In the genomic region with DNA sequence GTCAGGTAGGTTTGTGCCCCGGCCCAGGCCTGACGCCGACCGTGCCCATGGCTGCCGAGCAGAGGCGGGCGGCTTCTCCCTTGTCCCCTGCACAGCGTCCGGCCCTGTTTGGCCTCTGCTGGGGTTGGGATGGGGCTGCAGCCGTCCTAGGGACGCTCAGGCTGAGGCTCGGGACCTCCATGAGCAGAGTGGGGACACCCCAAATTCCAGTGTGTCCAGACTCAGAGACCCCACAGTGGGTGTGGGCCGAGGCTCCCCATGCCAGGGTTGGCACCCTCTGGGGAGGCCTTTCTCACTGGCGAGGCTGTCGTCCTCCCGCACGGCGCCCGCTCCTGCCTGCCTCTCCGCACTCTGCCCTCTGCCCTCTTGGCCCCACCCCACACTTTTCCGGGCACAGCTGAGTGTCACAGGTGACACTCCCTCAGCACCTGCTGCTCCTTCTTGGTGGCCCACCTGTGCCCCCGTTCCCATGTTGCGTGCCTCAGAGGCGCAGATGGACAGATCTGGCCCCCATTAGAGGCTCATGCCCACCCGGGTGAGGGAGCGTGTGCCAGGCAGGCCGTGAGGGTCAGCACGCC, we compare ENCODE assay signal across 18 cellular contexts. TPM values are rescaled to one million over a fixed set of nuclear protein-coding genes. Genes with fewer than 3 reads are reported as not detected.
DNase-seq lines count a peak whose midpoint lies in the region; ATAC-seq, FAIRE-seq and TF ChIP-seq lines count a peak whose summit lies in the region.
"Had no signal": no experiment of that assay in that cellular context is flagged by ENCODE, and none has a peak within 500 bp of the region (broad histone marks: within the 10 kb centered on the region; RNA-seq: fewer than 3 reads in every experiment).

No MANE protein-coding gene starts in this region.

- peak overlapping the region; percentile 48 for H3K18ac ChIP-seq in neuronal stem cell (ENCODE audit: low read length)

- H2BK120ac ChIP-seq in neuronal stem cell (ENCODE audit: low read depth, low read length) = no peak overlapping the region

- peaks cover 7% of the 10 kb centered on the region for H3K79me1 ChIP-seq in neuronal stem cell (ENCODE audit: low read depth, low read length)

- H3K4me2 ChIP-seq in BLaER1 (peak overlapping the region; percentile 95), endothelial cell of umbilical vein (ENCODE audit: insufficient read depth, low read length) (peak overlapping the region; percentile 65), neuronal stem cell (ENCODE audit: insufficient read depth, low read length, poor library complexity, severe bottlenecking) (no peak overlapping the region)

- H3K9ac ChIP-seq in BLaER1 = peak overlapping the region; percentile 80
- H3K9ac ChIP-seq in endothelial cell of umbilical vein (replicated peaks; ENCODE audit: extremely low read depth, insufficient read depth, low read length) = peak overlapping the region; percentile 91
- no peak overlapping the region for H3K9ac ChIP-seq in neuronal stem cell (ENCODE audit: low read depth, low read length, poor library complexity)

- peak overlapping the region; percentile 82 for H4K8ac ChIP-seq in neuronal stem cell (ENCODE audit: low read depth, low read length)

- H3K14ac ChIP-seq in neuronal stem cell (ENCODE audit: low read length) = no peak overlapping the region

- no peak for TF ChIP-seq CTCF in RWPE1 (conservative IDR thresholded peaks at IDR 0.05; ENCODE audit: low read depth)
- TF ChIP-seq CTCF in endothelial cell of umbilical vein (IDR thresholded peaks at IDR 0.05; ENCODE audit: extremely low read depth in 1 of 2, insufficient read depth in 1 of 2, low read depth in 1 of 2, low read length in 2 of 2) = no peak

- H3K9me1 ChIP-seq in endothelial cell of umbilical vein (replicated peaks; ENCODE audit: control insufficient read depth, extremely low read depth, insufficient read depth, low read length) = no peaks in the 10 kb centered on the region

- H3K27ac ChIP-seq in BLaER1 = peak overlapping the region; percentile 92
- peak overlapping the region; percentile 67 for H3K27ac ChIP-seq in RWPE1
- peak overlapping the region; percentile 99 for H3K27ac ChIP-seq in endothelial cell of umbilical vein (ENCODE audit: insufficient read depth, low read depth, low read length)
- H3K27ac ChIP-seq in neuronal stem cell (replicated peaks; ENCODE audit: low read length) = no peak overlapping the region
- H3K27ac ChIP-seq: C4-2B had no signal

- no peak overlapping the region for H3K4me3 ChIP-seq in BLaER1
- peak overlapping the region; percentile 40 to 71 (median 57) for H3K4me3 ChIP-seq in endothelial cell of umbilical vein (replicated peaks in 1 of 3; ENCODE audit: insufficient read depth in 1 of 3, low read depth in 1 of 3, low read length in 3 of 3)
- peak overlapping the region in 1 of 2 donors; percentile 35 for H3K4me3 ChIP-seq in neuronal stem cell (ENCODE audit: low read length in 2 of 2)

- H4K91ac ChIP-seq in neuronal stem cell (ENCODE audit: low read depth, low read length, poor library complexity) = no peak overlapping the region

- intact Hi-C loops in endothelial cell of umbilical vein (cut with micrococcal nuclease) = loop anchor here (2.0 kb wide), 2 partner anchors 51 to 79 kb away; partner anchors contain the start of genes E4F1 and ECI1

- POLR2A ChIA-PET in RWPE1 (lab: Yijun Ruan, JAX; ENCODE audit: low non-redundant PET) = no interaction called here
- POLR2A ChIA-PET in endothelial cell of umbilical vein (lab: Charles Lee) = interaction anchor here (0.7 kb wide), 1 partner anchor 17 kb away, joined by 4 read pairs; the partner anchor contains the start of gene TRAF7

- H4K20me1 ChIP-seq in BLaER1 (peaks cover 45% of the 10 kb centered on the region), endothelial cell of umbilical vein (replicated peaks; ENCODE audit: control insufficient read depth, extremely low read depth, insufficient read depth, low read length) (no peaks in the 10 kb centered on the region)

- no peak for FAIRE-seq in endothelial cell of umbilical vein (lab: Jason Lieb, UNC)
- FAIRE-seq: GM12892, GM19239 had no signal

- H3K9me3 ChIP-seq in BLaER1 = no peaks in the 10 kb centered on the region
- H3K9me3 ChIP-seq in endothelial cell of umbilical vein (replicated peaks; ENCODE audit: control insufficient read depth, insufficient read depth, low read length) = no peaks in the 10 kb centered on the region
- no peaks in the 10 kb centered on the region for H3K9me3 ChIP-seq in neuronal stem cell (replicated peaks in 1 of 2; ENCODE audit: control insufficient read depth in 2 of 2, insufficient read depth in 1 of 2, low read depth in 1 of 2, low read length in 2 of 2)

- no peak for TF ChIP-seq POLR2A in endothelial cell of umbilical vein (IDR thresholded peaks at IDR 0.05; ENCODE audit: low read depth, low read length)

- H3K27me3 ChIP-seq in BLaER1 (no peaks in the 10 kb centered on the region), endothelial cell of umbilical vein (ENCODE audit: control insufficient read depth in 2 of 2, insufficient read depth in 2 of 2, low read length in 2 of 2) (no peaks in the 10 kb centered on the region), neuronal stem cell (ENCODE audit: control insufficient read depth in 3 of 3, insufficient read depth in 3 of 3, low read depth in 1 of 3, low read length in 3 of 3) (no peaks in the 10 kb centered on the region)

- ATAC-seq in HG03565 (IDR thresholded peaks at IDR 0.05; ENCODE audit: unreplicated experiment) (no peak), HG03175 (IDR thresholded peaks at IDR 0.05; ENCODE audit: unreplicated experiment) (no peak)

- H3K4ac ChIP-seq in neuronal stem cell (ENCODE audit: low read length) = no peak overlapping the region

- dilution Hi-C loops in endothelial cell of umbilical vein (cut with MboI; ENCODE audit: extremely low pct_ligation_motif_present, low sequenced_read_pairs) = loop anchor here (25.0 kb wide), 1 partner anchor 134 kb away; the partner anchor contains the start of genes NHERF2, NTHL1 and TSC2

- H3K23ac ChIP-seq in neuronal stem cell (ENCODE audit: low read depth, low read length, poor library complexity) = no peak overlapping the region

- H2BK12ac ChIP-seq in neuronal stem cell (ENCODE audit: low read length) = no peak overlapping the region

- peaks cover 46% of the 10 kb centered on the region for H3K79me2 ChIP-seq in endothelial cell of umbilical vein (ENCODE audit: control insufficient read depth, insufficient read depth, low read length)

- no peak overlapping the region for H2AK5ac ChIP-seq in neuronal stem cell (ENCODE audit: low read depth, low read length)

- WGBS in neuronal stem cell (ENCODE audit: extremely low coverage in 2 of 2, insufficient read length in 2 of 2, insufficient replicate concordance in 1 of 2), 2 donors = no CpG with 5 or more reads among the region's 28 CpGs

- H2AFZ ChIP-seq in endothelial cell of umbilical vein (ENCODE audit: low read depth, low read length) (no peak overlapping the region), neuronal stem cell (ENCODE audit: low read length) (no peak overlapping the region)

- BruUV-seq in endothelial cell of umbilical vein (replicated peaks; lab: Mats Ljungman, UMichigan) = no TSS peak

- DNase-seq in RWPE1 (ENCODE audit: low spot score) (no peak), endothelial cell of umbilical vein (ENCODE audit: low read depth, low spot score) (no peak), neuronal stem cell (ENCODE audit: low spot score) (no peak), AG08396 (ENCODE audit: low spot score) (no peak), anterior cingulate cortex (lab: John Stamatoyannopoulos, UW) (no peak)
- DNase-seq: 8988T; CD4-positive, alpha-beta memory T cell; DMS153; DND-41; GDM1; HCEC 1CT; IMR-90 had no signal

- H2BK15ac ChIP-seq in neuronal stem cell (ENCODE audit: low read length) = no peak overlapping the region

- no peak overlapping the region for H2BK5ac ChIP-seq in neuronal stem cell (ENCODE audit: low read length)

- peaks cover 50% of the 10 kb centered on the region for H3K4me1 ChIP-seq in BLaER1
- peaks cover 24% of the 10 kb centered on the region for H3K4me1 ChIP-seq in endothelial cell of umbilical vein (ENCODE audit: control insufficient read depth, extremely low read depth, insufficient read depth, low read length)
- H3K4me1 ChIP-seq in neuronal stem cell (ENCODE audit: control insufficient read depth in 2 of 2, insufficient read depth in 1 of 2, low read depth in 1 of 2, low read length in 2 of 2) = no peaks in the 10 kb centered on the region

- CTCF ChIA-PET in RWPE1 (lab: Yijun Ruan, JAX) (interaction anchor here (0.6 kb wide), 1 partner anchor 8 kb away, joined by 4 read pairs; no protein-coding TSS in a partner anchor), endothelial cell of umbilical vein (lab: Charles Lee) (interaction anchor here (1.0 kb wide), 1 partner anchor 16 kb away, joined by 3 read pairs; the partner anchor contains the start of gene TRAF7)

- H3K36me3 ChIP-seq in BLaER1 (peaks cover 78% of the 10 kb centered on the region), endothelial cell of umbilical vein (ENCODE audit: control insufficient read depth in 2 of 2, extremely low read depth in 1 of 2, insufficient read depth in 2 of 2, low read length in 2 of 2) (peaks cover 26 to 57% of the 10 kb centered on the region in 2 experiments), neuronal stem cell (replicated peaks in 1 of 2; ENCODE audit: control insufficient read depth in 2 of 2, insufficient read depth in 2 of 2, low read length in 2 of 2) (peaks cover 34 to 88% of the 10 kb centered on the region in 2 donors)

RNA-seq across cellular contexts. Expression of gene TRAF7, which starts 16.1 kb away (rescaled TPM):
- total RNA-seq in endothelial cell of umbilical vein = 141 and 159 TPM in 2 replicates
- 175 and 191 TPM in 2 replicates for polyA plus RNA-seq in endothelial cell of umbilical vein
- 135 and 165 TPM in 2 replicates for polyA plus RNA-seq in endothelial cell of umbilical vein (2011; cell fraction: cytosol; rRNA removed)
- 229 and 253 TPM in 2 replicates for polyA plus RNA-seq in endothelial cell of umbilical vein (2011; cell fraction: nucleus; rRNA removed)
- 99.6 and 120 TPM in 2 replicates for polyA plus RNA-seq in endothelial cell of umbilical vein (2012)
- 121 and 138 TPM in 2 replicates for polyA minus RNA-seq in endothelial cell of umbilical vein
- 49.9 TPM for polyA minus RNA-seq in endothelial cell of umbilical vein (2011; cell fraction: cytosol; rRNA and poly(A)+ RNA removed)
- polyA minus RNA-seq in endothelial cell of umbilical vein (2011; cell fraction: nucleus; rRNA and poly(A)+ RNA removed) = 41.3 and 68.6 TPM in 2 replicates
- 117 TPM for polyA plus RNA-seq in neuronal stem cell (2013, experiment 1 of 2)
- 112 TPM for polyA plus RNA-seq in neuronal stem cell (2013, experiment 2 of 2)

RNA-seq across cellular contexts. Expression of gene RAB26, which starts 23.3 kb away (rescaled TPM):
- 0.91 and 1.6 TPM in 2 replicates for total RNA-seq in endothelial cell of umbilical vein
- 2.0 and 3.1 TPM in 2 replicates for polyA plus RNA-seq in endothelial cell of umbilical vein
- polyA plus RNA-seq in endothelial cell of umbilical vein (2011; cell fraction: cytosol; rRNA removed) = 1.1 and 1.8 TPM in 2 replicates
- polyA plus RNA-seq in endothelial cell of umbilical vein (2011; cell fraction: nucleus; rRNA removed) = 11.3 and 12.3 TPM in 2 replicates
- 0.82 and 1.3 TPM in 2 replicates for polyA plus RNA-seq in endothelial cell of umbilical vein (2012)
- polyA minus RNA-seq in endothelial cell of umbilical vein = 1.3 and 1.8 TPM in 2 replicates
- 6.5 TPM for polyA minus RNA-seq in endothelial cell of umbilical vein (2011; cell fraction: cytosol; rRNA and poly(A)+ RNA removed)
- polyA minus RNA-seq in endothelial cell of umbilical vein (2011; cell fraction: nucleus; rRNA and poly(A)+ RNA removed) = 1.3 and 2.3 TPM in 2 replicates
- 4.2 TPM for polyA plus RNA-seq in neuronal stem cell (2013, experiment 1 of 2)
- polyA plus RNA-seq in neuronal stem cell (2013, experiment 2 of 2) = 3.9 TPM

RNA-seq across cellular contexts. Expression of gene CASKIN1, which starts 24.7 kb away (rescaled TPM):
- 0.35 and 0.58 TPM in 2 replicates for total RNA-seq in endothelial cell of umbilical vein
- polyA plus RNA-seq in endothelial cell of umbilical vein = 0.10 and 0.11 TPM in 2 replicates
- 0.01 and 0.23 TPM in 2 replicates for polyA plus RNA-seq in endothelial cell of umbilical vein (2011; cell fraction: cytosol; rRNA removed)
- polyA plus RNA-seq in endothelial cell of umbilical vein (2011; cell fraction: nucleus; rRNA removed) = 0.41 and 0.68 TPM in 2 replicates
- 0.08 and 0.27 TPM in 2 replicates for polyA plus RNA-seq in endothelial cell of umbilical vein (2012)
- polyA minus RNA-seq in endothelial cell of umbilical vein = 0.12 and 0.68 TPM in 2 replicates
- not detected for polyA minus RNA-seq in endothelial cell of umbilical vein (2011; cell fraction: cytosol; rRNA and poly(A)+ RNA removed)
- polyA minus RNA-seq in endothelial cell of umbilical vein (2011; cell fraction: nucleus; rRNA and poly(A)+ RNA removed) = 0.53 TPM in 1 of 2 replicates, not detected in the other
- polyA plus RNA-seq in neuronal stem cell (2013, experiment 1 of 2) = 4.7 TPM
- polyA plus RNA-seq in neuronal stem cell (2013, experiment 2 of 2) = 4.7 TPM
- total RNA-seq: CD4-positive, alpha-beta memory T cell; IMR-90 had no signal
- polyA plus RNA-seq: CD4-positive, alpha-beta memory T cell had no signal

RNA-seq across cellular contexts. Expression of gene MLST8, which starts 33.6 kb away (rescaled TPM):
- total RNA-seq in endothelial cell of umbilical vein = 36.9 and 37.0 TPM in 2 replicates
- polyA plus RNA-seq in endothelial cell of umbilical vein = 129 and 181 TPM in 2 replicates
- polyA plus RNA-seq in endothelial cell of umbilical vein (2011; cell fraction: cytosol; rRNA removed) = 71.5 and 92.6 TPM in 2 replicates
- polyA plus RNA-seq in endothelial cell of umbilical vein (2011; cell fraction: nucleus; rRNA removed) = 102 and 105 TPM in 2 replicates
- 45.6 and 48.9 TPM in 2 replicates for polyA plus RNA-seq in endothelial cell of umbilical vein (2012)
- polyA minus RNA-seq in endothelial cell of umbilical vein = 67.2 and 72.7 TPM in 2 replicates
- polyA minus RNA-seq in endothelial cell of umbilical vein (2011; cell fraction: cytosol; rRNA and poly(A)+ RNA removed) = 69.1 TPM
- polyA minus RNA-seq in endothelial cell of umbilical vein (2011; cell fraction: nucleus; rRNA and poly(A)+ RNA removed) = 35.5 and 46.6 TPM in 2 replicates
- polyA plus RNA-seq in neuronal stem cell (2013, experiment 1 of 2) = 74.1 TPM
- 70.9 TPM for polyA plus RNA-seq in neuronal stem cell (2013, experiment 2 of 2)

RNA-seq across cellular contexts. Expression of gene PKD1, which starts 36.0 kb away (rescaled TPM):
- total RNA-seq in endothelial cell of umbilical vein = 92.1 and 102 TPM in 2 replicates
- 52.5 and 62.3 TPM in 2 replicates for polyA plus RNA-seq in endothelial cell of umbilical vein
- 20.5 and 29.6 TPM in 2 replicates for polyA plus RNA-seq in endothelial cell of umbilical vein (2011; cell fraction: cytosol; rRNA removed)
- 217 and 232 TPM in 2 replicates for polyA plus RNA-seq in endothelial cell of umbilical vein (2011; cell fraction: nucleus; rRNA removed)
- polyA plus RNA-seq in endothelial cell of umbilical vein (2012) = 29.5 and 54.6 TPM in 2 replicates
- 44.6 and 60.3 TPM in 2 replicates for polyA minus RNA-seq in endothelial cell of umbilical vein
- 26.5 TPM for polyA minus RNA-seq in endothelial cell of umbilical vein (2011; cell fraction: cytosol; rRNA and poly(A)+ RNA removed)
- polyA minus RNA-seq in endothelial cell of umbilical vein (2011; cell fraction: nucleus; rRNA and poly(A)+ RNA removed) = 88.4 and 152 TPM in 2 replicates
- polyA plus RNA-seq in neuronal stem cell (2013, experiment 1 of 2) = 27.8 TPM
- polyA plus RNA-seq in neuronal stem cell (2013, experiment 2 of 2) = 26.3 TPM
